8 cellular contexts compared by ENCODE assay signal in genomic region chr17:61409301-61410099, GRCh38. TPM values are rescaled to one million over a fixed set of nuclear protein-coding genes. Genes with fewer than 3 reads are reported as not detected.
DNase-seq lines count a peak whose midpoint lies in the region; ATAC-seq and TF ChIP-seq lines count a peak whose summit lies in the region.

No MANE protein-coding gene starts in this region.

- no peaks in the 10 kb centered on the region for H3K36me3 ChIP-seq in testis (ENCODE audit: low read depth, missing control alignments)

- intact Hi-C loops in testis (cut with DNase I; ENCODE audit: low total_unique reads) = loop anchor here (10.0 kb wide), 1 partner anchor 155 kb away; no protein-coding TSS in a partner anchor

- TF ChIP-seq POLR2A in testis (IDR thresholded peaks at IDR 0.05) = no peak

- peak; percentile 20 to 72 (median 38) for TF ChIP-seq CTCF in testis (IDR thresholded peaks at IDR 0.05)

- H3K4me3 ChIP-seq in testis = peak overlapping the region; percentile 55 to 59

- DNase-seq in NCI-H2196 (lab: John Stamatoyannopoulos, UW; ENCODE audit: unreplicated experiment) (peak; percentile 55), NCI-H2196 treated with DMSO at 0.1 percent for 48 hours (lab: John Stamatoyannopoulos, UW; ENCODE audit: unreplicated experiment) (no peak), HPDE6-E6E7 (ENCODE audit: extremely low spot score) (peak; percentile 81), T1000 (lab: John Stamatoyannopoulos, UW) (peak; percentile 94), medulla oblongata (ENCODE audit: extremely low spot score) (peak; percentile 52), testis (peak; percentile 75)
- DNase-seq in effector CD8-positive, alpha-beta T cell (lab: John Stamatoyannopoulos, UW) = peak; percentile 12

- peaks cover 19% of the 10 kb centered on the region for H3K4me1 ChIP-seq in testis

- 1 to 5% methylated on average over 39 to 73 of the region's 73 CpGs for WGBS in testis, 2 donors

- H3K27me3 ChIP-seq in testis = no peaks in the 10 kb centered on the region

- no peaks in the 10 kb centered on the region for H3K9me3 ChIP-seq in testis

- peak overlapping the region; percentile 68 to 95 for H3K27ac ChIP-seq in testis

- ATAC-seq in GM18861 (IDR thresholded peaks at IDR 0.05; ENCODE audit: unreplicated experiment) = no peak

RNA-seq across cellular contexts. Expression of gene TBX2, which starts 9.9 kb away (rescaled TPM):
- total RNA-seq in testis = 10 to 100 TPM; 20.1 to 29.6 TPM
- polyA plus RNA-seq in testis (ENCODE audit: insufficient read depth, low read depth, low replicate concordance) = 14.8 TPM

RNA-seq across cellular contexts. Expression of gene TBX4, which starts 42.7 kb away (rescaled TPM):
- 1 to 10 TPM; 1.5 to 1.7 TPM for total RNA-seq in testis
- polyA plus RNA-seq in testis (ENCODE audit: insufficient read depth, low read depth, low replicate concordance) = 3.2 TPM
